1 cellular context compared by ENCODE assay signal in genomic region chr1:15180189-15180588, GRCh38.
TF ChIP-seq lines count a peak whose summit lies in the region.

No MANE protein-coding gene starts in this region.

TF ChIP-seq in IMR-90, 13 proteins besides CTCF, POLR2A, EP300 and RAD21:
- no peak for TF ChIP-seq MAZ (IDR thresholded peaks at IDR 0.05; ENCODE audit: borderline replicate concordance, low read depth, low read length)
- TF ChIP-seq MAFK (IDR thresholded peaks at IDR 0.05; ENCODE audit: low read depth, low read length): no peak
